ENCODE assay signal across 17 cellular contexts in genomic region chr3:138717348-138717747, GRCh38.
DNase-seq lines count a peak whose midpoint lies in the region; ATAC-seq, FAIRE-seq and TF ChIP-seq lines count a peak whose summit lies in the region.
"Had no signal": no experiment of that assay in that cellular context is flagged by ENCODE, and none has a peak within 500 bp of the region (broad histone marks: within the 10 kb centered on the region; RNA-seq: fewer than 3 reads in every experiment).

No MANE protein-coding gene starts in this region.

- H2BK120ac ChIP-seq in mesenchymal stem cell (ENCODE audit: low read depth, low read length): no peak overlapping the region

- peak; percentile 18 for FAIRE-seq in GM18507 (lab: Jason Lieb, UNC)

- DNase-seq in GM18507 (ENCODE audit: extremely low spot score, insufficient read length, low read depth): no peak
- no peak for DNase-seq in NCI-H510A treated with DMSO at 0.1 percent for 48 hours (lab: John Stamatoyannopoulos, UW)
- DNase-seq in tibial artery: no peak
- DNase-seq in aorta: no peak
- no peak for DNase-seq in mesenchymal stem cell
- DNase-seq: activated CD4-positive, CD25-positive, alpha-beta regulatory T cell; amniotic stem cell; CD8-positive, alpha-beta T cell; central memory CD4-positive, alpha-beta T cell; H7; NCI-H1694 treated with DMSO at 0.1 percent for 48 hours; retina; SJCRH30 had no signal

- no peak for TF ChIP-seq CTCF in tibial artery (IDR thresholded peaks at IDR 0.05)

- no peak overlapping the region for H3K14ac ChIP-seq in mesenchymal stem cell (ENCODE audit: low read length in 2 of 2)

- H4K91ac ChIP-seq in mesenchymal stem cell (ENCODE audit: low read length): no peak overlapping the region

- 96 to 100% methylated on average over 2 of the region's 2 CpGs for WGBS in aorta, 2 donors
- WGBS in mesenchymal stem cell: 100% methylated on average over 1 of the region's 2 CpGs

- peaks cover 2% of the 10 kb centered on the region for H3K79me1 ChIP-seq in mesenchymal stem cell (replicated peaks; ENCODE audit: low read length, poor library complexity, severe bottlenecking)

- no peak overlapping the region for H3K27ac ChIP-seq in tibial artery
- H3K27ac ChIP-seq in aorta (ENCODE audit: low read depth in 1 of 2, low read length in 2 of 2): no peak overlapping the region
- H3K27ac ChIP-seq in mesenchymal stem cell (ENCODE audit: low read length, poor library complexity, severe bottlenecking): no peak overlapping the region
- H3K27ac ChIP-seq: neural progenitor cell, SJCRH30 had no signal

- H2BK15ac ChIP-seq in mesenchymal stem cell (ENCODE audit: low read depth, poor library complexity, severe bottlenecking): no peak overlapping the region

- no peak overlapping the region for H3K18ac ChIP-seq in mesenchymal stem cell (ENCODE audit: low read depth in 1 of 2, low read length in 2 of 2)

- H2BK5ac ChIP-seq in mesenchymal stem cell (ENCODE audit: low read depth, low read length, poor library complexity, severe bottlenecking): no peak overlapping the region

- H3K23ac ChIP-seq in mesenchymal stem cell (ENCODE audit: low read length in 2 of 2): no peak overlapping the region

- no peaks in the 10 kb centered on the region for H3K4me1 ChIP-seq in tibial artery
- no peaks in the 10 kb centered on the region for H3K4me1 ChIP-seq in aorta (ENCODE audit: control insufficient read depth in 1 of 2, insufficient read depth in 2 of 2, low read length in 2 of 2)
- H3K4me1 ChIP-seq in mesenchymal stem cell (ENCODE audit: control insufficient read depth, insufficient read depth, low read depth, low read length): no peaks in the 10 kb centered on the region
- H3K4me1 ChIP-seq: neural progenitor cell, SJCRH30 had no signal

- no peak overlapping the region for H2AFZ ChIP-seq in mesenchymal stem cell (ENCODE audit: low read depth, low read length)
- H2AFZ ChIP-seq: neural progenitor cell had no signal

- intact Hi-C loops in tibial artery (cut with DNase I; ENCODE audit: low total_unique reads): no loop called here
- intact Hi-C loops in aorta (cut with DNase I): no loop called here

- H4K8ac ChIP-seq in mesenchymal stem cell (ENCODE audit: low read length): no peak overlapping the region

- no peaks in the 10 kb centered on the region for H3K27me3 ChIP-seq in tibial artery
- no peaks in the 10 kb centered on the region for H3K27me3 ChIP-seq in aorta (ENCODE audit: control insufficient read depth in 1 of 2, insufficient read depth in 2 of 2, low read length in 1 of 2)
- H3K27me3 ChIP-seq in mesenchymal stem cell (ENCODE audit: control insufficient read depth in 1 of 2, insufficient read depth in 1 of 2, low read length in 2 of 2): no peaks in the 10 kb centered on the region
- H3K27me3 ChIP-seq: neural progenitor cell, SJCRH30 had no signal

- H2AK5ac ChIP-seq in mesenchymal stem cell (ENCODE audit: low read length, severe bottlenecking): no peak overlapping the region

- ATAC-seq in GM21367 (IDR thresholded peaks at IDR 0.05; ENCODE audit: unreplicated experiment) (peak; percentile 78), HG02884 (IDR thresholded peaks at IDR 0.05; ENCODE audit: unreplicated experiment) (peak; percentile 82), HG03521 (IDR thresholded peaks at IDR 0.05; ENCODE audit: unreplicated experiment) (peak; percentile 59), aorta (ENCODE audit: low FRiP score) (no peak)
- ATAC-seq: CD8-positive, alpha-beta T cell had no signal

- H3K36me3 ChIP-seq in tibial artery (peaks cover 4 to 15% (median 11%) of the 10 kb centered on the region in 3 donors), aorta (ENCODE audit: control insufficient read depth in 1 of 2, insufficient read depth in 2 of 2, low read length in 1 of 2) (peaks cover 0 to 4% of the 10 kb centered on the region in 2 donors), mesenchymal stem cell (ENCODE audit: control insufficient read depth in 1 of 2, insufficient read depth in 2 of 2, low read depth in 1 of 2, low read length in 2 of 2) (peaks cover 6 to 7% of the 10 kb centered on the region in 2 experiments)
- H3K36me3 ChIP-seq: neural progenitor cell, SJCRH30 had no signal

- no peak overlapping the region for H3K4me3 ChIP-seq in tibial artery
- H3K4me3 ChIP-seq in aorta (ENCODE audit: low read length in 2 of 2): no peak overlapping the region
- H3K4me3 ChIP-seq in mesenchymal stem cell (ENCODE audit: insufficient read depth in 1 of 2, low read depth in 1 of 2, low read length in 2 of 2): no peak overlapping the region
- H3K4me3 ChIP-seq: neural progenitor cell, SJCRH30 had no signal

- H3K4ac ChIP-seq in mesenchymal stem cell (ENCODE audit: low read depth in 1 of 2, low read length in 2 of 2): no peak overlapping the region

- H3K9me3 ChIP-seq in tibial artery (no peaks in the 10 kb centered on the region), aorta (ENCODE audit: control insufficient read depth, low read length) (no peaks in the 10 kb centered on the region), mesenchymal stem cell (ENCODE audit: control insufficient read depth, low read length) (no peaks in the 10 kb centered on the region)
- H3K9me3 ChIP-seq: SJCRH30 had no signal

- no peak overlapping the region for H3K9ac ChIP-seq in mesenchymal stem cell (ENCODE audit: low read length)
- H3K9ac ChIP-seq: neural progenitor cell had no signal

- H2BK12ac ChIP-seq in mesenchymal stem cell (ENCODE audit: low read length in 2 of 2): no peak overlapping the region

- H3K4me2 ChIP-seq in mesenchymal stem cell (ENCODE audit: low read length, poor library complexity, severe bottlenecking): no peak overlapping the region
- H3K4me2 ChIP-seq: neural progenitor cell had no signal
